In genomic region chr11:96893988-96894387, GRCh38 we compare ENCODE assay signal across 17 cellular contexts.
DNase-seq lines count a peak whose midpoint lies in the region; ATAC-seq, FAIRE-seq and TF ChIP-seq lines count a peak whose summit lies in the region.
"Had no signal": no experiment of that assay in that cellular context is flagged by ENCODE, and none has a peak within 500 bp of the region (broad histone marks: within the 10 kb centered on the region; RNA-seq: fewer than 3 reads in every experiment).

No MANE protein-coding gene starts in this region.

- TF ChIP-seq EP300 in H1 (IDR thresholded peaks at IDR 0.05; ENCODE audit: borderline replicate concordance in 1 of 2, low read depth in 2 of 2, low read length in 2 of 2) = no peak

- no peak overlapping the region for H3K4ac ChIP-seq in H1 (replicated peaks; ENCODE audit: insufficient read length, low read depth, low read length)

- POLR2A ChIA-PET in H1 (lab: Charles Lee; ENCODE audit: partially characterized antibody) = no interaction called here
- POLR2A ChIA-PET in T-cell (lab: Charles Lee) = no interaction called here

- TF ChIP-seq CTCF in H1 (IDR thresholded peaks at IDR 0.05; ENCODE audit: control extremely low read depth in 1 of 3, insufficient read depth in 1 of 3, low read depth in 1 of 3, low read length in 3 of 3) (no peak), brain microvascular endothelial cell (IDR thresholded peaks at IDR 0.05; ENCODE audit: low read depth, low read length, missing control alignments) (no peak)

- no peak overlapping the region for H2BK20ac ChIP-seq in H1 (ENCODE audit: low read length)

- H3K27me3 ChIP-seq in HUES48 (ENCODE audit: control insufficient read depth, insufficient read depth, low read length) = no peaks in the 10 kb centered on the region
- no peaks in the 10 kb centered on the region for H3K27me3 ChIP-seq in H1 (replicated peaks in 1 of 4; ENCODE audit: control insufficient read depth in 3 of 4, extremely low read depth in 1 of 4, insufficient read depth in 3 of 4, low read length in 3 of 4)
- H3K27me3 ChIP-seq in brain microvascular endothelial cell (replicated peaks) = no peaks in the 10 kb centered on the region
- H3K27me3 ChIP-seq: BE2C had no signal

- no peak for DNase-seq in H1 (ENCODE audit: low read depth in 1 of 2, low spot score in 2 of 2)
- DNase-seq in iPS-NIHi11 (ENCODE audit: low spot score) = peak; percentile 5
- no peak for DNase-seq in brain microvascular endothelial cell
- DNase-seq in T-cell = no peak
- no peak for DNase-seq in DMS53 (lab: John Stamatoyannopoulos, UW)
- DNase-seq: BE2C; CD4-positive, alpha-beta memory T cell; DMS153; GF-D8 had no signal

- H3K79me1 ChIP-seq in H1 (ENCODE audit: low read depth, low read length) = no peaks in the 10 kb centered on the region

- H3K9me3 ChIP-seq in HUES48 (ENCODE audit: control insufficient read depth, insufficient read depth, low read length) = no peaks in the 10 kb centered on the region
- H3K9me3 ChIP-seq in H1 (ENCODE audit: insufficient read depth in 2 of 2, low read depth in 1 of 2, low read length in 1 of 2) = no peaks in the 10 kb centered on the region
- H3K9me3 ChIP-seq: A549, BE2C had no signal

- H4K8ac ChIP-seq in H1 (ENCODE audit: extremely low read depth, insufficient read depth, low read length) = no peak overlapping the region

- H2AFZ ChIP-seq in H1 (ENCODE audit: low read length) = no peak overlapping the region

- H3K36me3 ChIP-seq in HUES48 (ENCODE audit: control insufficient read depth, insufficient read depth, low read length) (no peaks in the 10 kb centered on the region), H1 (ENCODE audit: control insufficient read depth in 2 of 4, insufficient read depth in 4 of 4, low read length in 3 of 4) (no peaks in the 10 kb centered on the region), brain microvascular endothelial cell (replicated peaks) (no peaks in the 10 kb centered on the region)
- H3K36me3 ChIP-seq: BE2C had no signal

- no peak overlapping the region for H3K27ac Mint-ChIP-seq in T-cell
- H3K27ac Mint-ChIP-seq: CD4-positive, alpha-beta memory T cell had no signal

- H3K27me3 Mint-ChIP-seq in T-cell = no peaks in the 10 kb centered on the region
- H3K27me3 Mint-ChIP-seq: CD4-positive, alpha-beta memory T cell had no signal

- TF ChIP-seq RAD21 in H1 (IDR thresholded peaks at IDR 0.05 in 1 of 2, conservative IDR thresholded peaks at IDR 0.05 in 1 of 2; ENCODE audit: low read depth in 2 of 2, low read length in 2 of 2) = no peak

- H2BK12ac ChIP-seq in H1 (ENCODE audit: low read depth, low read length) = no peak overlapping the region

- H4K91ac ChIP-seq in H1 (replicated peaks; ENCODE audit: insufficient read length, low read length) = no peak overlapping the region

- CTCF ChIA-PET in H1 (lab: Charles Lee; ENCODE audit: partially characterized antibody) (interaction anchor here (0.7 to 1.0 kb wide), 2 partner anchors 14 kb away, joined by 3 read pairs; no protein-coding TSS in a partner anchor), T-cell (lab: Charles Lee) (no interaction called here)

- H3K9ac ChIP-seq in HUES48 (ENCODE audit: low read depth, low read length) = peak overlapping the region; percentile 4; the same call in 1 of the 2 replicates
- H3K9ac ChIP-seq in H1 (replicated peaks in 1 of 4; ENCODE audit: extremely low read depth in 1 of 4, low read depth in 3 of 4, low read length in 3 of 4) = no peak overlapping the region

- no peak for FAIRE-seq in H1 (lab: Jason Lieb, UNC)
- FAIRE-seq: A549, D721Med, GM19239, H54 had no signal

- no peak overlapping the region for H3K23ac ChIP-seq in H1 (ENCODE audit: insufficient read length)

- H3K4me1 ChIP-seq in HUES48 (ENCODE audit: control insufficient read depth, insufficient read depth, low read length) (peaks cover 16% of the 10 kb centered on the region), H1 (replicated peaks in 1 of 4; ENCODE audit: control insufficient read depth in 3 of 4, insufficient read depth in 4 of 4, low read length in 3 of 4) (peaks cover 0 to 3% (median 0%) of the 10 kb centered on the region in 4 experiments; a peak in 1 of 7 replicates)
- H3K4me1 ChIP-seq: A549 had no signal

- 58% methylated on average over 3 of the region's 3 CpGs; no CpG with 5 or more reads in 1 of the 2 experiments for WGBS in H1 (ENCODE audit: extremely low coverage in 1 of 2, insufficient coverage in 1 of 2, insufficient read length in 1 of 2, insufficient replicate concordance in 2 of 2, low coverage in 1 of 2, low lambda C conversion rate in 2 of 2, missing lambda C conversion rate in 1 of 2), 2 experiments

- no peak for TF ChIP-seq POLR2A in H1 (IDR thresholded peaks at IDR 0.05; ENCODE audit: control extremely low read depth in 1 of 2, low read depth in 2 of 2, low read length in 2 of 2)

- H3K4me3 ChIP-seq in HUES48 (ENCODE audit: low read depth, low read length) = no peak overlapping the region
- peak overlapping the region in 1 of 4 experiments; percentile 10; a peak in 1 of 8 replicates for H3K4me3 ChIP-seq in H1 (ENCODE audit: extremely low read depth in 1 of 4, insufficient read depth in 2 of 4, low read depth in 3 of 4, low read length in 4 of 4)
- H3K4me3 ChIP-seq in brain microvascular endothelial cell (ENCODE audit: low read depth, low read length) = no peak overlapping the region
- H3K4me3 ChIP-seq: A549 had no signal

- no peak for ATAC-seq in T-cell (replicated peaks in 1 of 4)
- no peak for ATAC-seq in GM19452 (IDR thresholded peaks at IDR 0.05; ENCODE audit: unreplicated experiment)
- ATAC-seq: A549 had no signal

- H4K20me1 ChIP-seq in H1 (replicated peaks in 1 of 2; ENCODE audit: control insufficient read depth in 1 of 2, insufficient read depth in 2 of 2, low read length in 2 of 2) = no peaks in the 10 kb centered on the region

- no peak overlapping the region for H3K4me3 Mint-ChIP-seq in T-cell
- H3K4me3 Mint-ChIP-seq: CD4-positive, alpha-beta memory T cell had no signal

- H2BK15ac ChIP-seq in H1 (ENCODE audit: low read length) = no peak overlapping the region

- 0 out of 4 replicates have a peak overlapping the region, but pooled peaks of 1 of the 2 experiments have one; percentile 4 for H3K4me2 ChIP-seq in H1 (ENCODE audit: insufficient read depth in 1 of 2, low read depth in 2 of 2, low read length in 2 of 2)
- H3K4me2 ChIP-seq: A549 had no signal

- H2AK5ac ChIP-seq in H1 (ENCODE audit: low read depth, low read length) = no peak overlapping the region

- H3K56ac ChIP-seq in H1 (replicated peaks; ENCODE audit: insufficient read length, low read depth, low read length) = no peak overlapping the region

- peak overlapping the region; percentile 44 for H3K27ac ChIP-seq in HUES48 (ENCODE audit: low read depth, low read length)
- H3K27ac ChIP-seq in H1 (ENCODE audit: low read depth, low read length) = no peak overlapping the region
- H3K27ac ChIP-seq in brain microvascular endothelial cell = no peak overlapping the region
- H3K27ac ChIP-seq: A549, C4-2B, HL-60 had no signal

- H3K79me2 ChIP-seq in H1 (ENCODE audit: control insufficient read depth in 1 of 2, insufficient read depth in 2 of 2, low read length in 2 of 2) = no peaks in the 10 kb centered on the region

- H3K23me2 ChIP-seq in H1 (ENCODE audit: low read depth, low read length) = no peaks in the 10 kb centered on the region

- H3K18ac ChIP-seq in H1 (ENCODE audit: extremely low read depth, low read length) = no peak overlapping the region

- in situ Hi-C loops in brain microvascular endothelial cell (cut with HindIII; ENCODE audit: low pct_ligation_motif_present, low sequenced_read_pairs) = no loop called here

- H4K5ac ChIP-seq in H1 (ENCODE audit: insufficient read length, low read depth, low read length) = peak overlapping the region; percentile 66

- H3K14ac ChIP-seq in H1 (ENCODE audit: insufficient read length) = no peak overlapping the region

- no peak overlapping the region for H2BK5ac ChIP-seq in H1 (ENCODE audit: low read depth, low read length)

- H3K36me3 Mint-ChIP-seq in T-cell = no peaks in the 10 kb centered on the region
- H3K36me3 Mint-ChIP-seq: CD4-positive, alpha-beta memory T cell had no signal

- no peak overlapping the region for H2BK120ac ChIP-seq in H1 (replicated peaks; ENCODE audit: low read depth, low read length)

- no peaks in the 10 kb centered on the region for H3K4me1 Mint-ChIP-seq in T-cell
- H3K4me1 Mint-ChIP-seq: CD4-positive, alpha-beta memory T cell had no signal

- peaks cover 4 to 17% (median 12%) of the 10 kb centered on the region in 3 donors for H3K9me3 Mint-ChIP-seq in T-cell

TF ChIP-seq in H1, 55 proteins besides CTCF, POLR2A, EP300 and RAD21 (continues in another document):
- no peak for TF ChIP-seq ZNF274 (IDR thresholded peaks at IDR 0.05; ENCODE audit: borderline replicate concordance, extremely low read depth, low read length)
- TF ChIP-seq MAFK (IDR thresholded peaks at IDR 0.05; ENCODE audit: low read depth, low read length) = no peak
- no peak for TF ChIP-seq TAF7 (optimal IDR thresholded peaks at IDR 0.05; ENCODE audit: borderline replicate concordance, low read depth, low read length)
- no peak for TF ChIP-seq KDM5A (IDR thresholded peaks at IDR 0.05; ENCODE audit: low read length)
- no peak for TF ChIP-seq BACH1 (IDR thresholded peaks at IDR 0.05; ENCODE audit: low read length)
- peak; percentile 83 for TF ChIP-seq TEAD4 (IDR thresholded peaks at IDR 0.05; ENCODE audit: low read depth, low read length)
- TF ChIP-seq E2F6 (IDR thresholded peaks at IDR 0.05) = no peak
- no peak for TF ChIP-seq CBX5 (IDR thresholded peaks at IDR 0.05; ENCODE audit: low read depth, low read length)
- no peak for TF ChIP-seq SP4 (IDR thresholded peaks at IDR 0.05; ENCODE audit: low read length)
- no peak for TF ChIP-seq CTBP2 (IDR thresholded peaks at IDR 0.05; ENCODE audit: borderline replicate concordance, insufficient read depth, insufficient read length, low read length)
- TF ChIP-seq NRF1 (IDR thresholded peaks at IDR 0.05; ENCODE audit: low read depth, low read length) = no peak
- TF ChIP-seq TCF12 (IDR thresholded peaks at IDR 0.05; ENCODE audit: low read depth, low read length) = no peak
- peak; percentile 64; the same call in 1 of the 2 replicates for TF ChIP-seq POU5F1 (IDR thresholded peaks at IDR 0.05; ENCODE audit: low read depth, low read length)
- no peak for TF ChIP-seq SIRT6 (IDR thresholded peaks at IDR 0.05; ENCODE audit: low read length)
- TF ChIP-seq GTF2F1 (IDR thresholded peaks at IDR 0.05; ENCODE audit: borderline replicate concordance, low read depth, low read length) = no peak
- 0 out of 2 replicates have a peak, but pooled peaks have one; percentile 19 for TF ChIP-seq SP1 (IDR thresholded peaks at IDR 0.05; ENCODE audit: low read depth, low read length)
- no peak for TF ChIP-seq RFX5 (IDR thresholded peaks at IDR 0.05; ENCODE audit: borderline replicate concordance, low read depth, low read length)
